20 cellular contexts compared by ENCODE assay signal in genomic region chrX:121455890-121456289, GRCh38.
DNase-seq lines count a peak whose midpoint lies in the region; ATAC-seq and TF ChIP-seq lines count a peak whose summit lies in the region.
"Had no signal": no experiment of that assay in that cellular context is flagged by ENCODE, and none has a peak within 500 bp of the region (broad histone marks: within the 10 kb centered on the region; RNA-seq: fewer than 3 reads in every experiment).

No MANE protein-coding gene starts in this region.

- intact Hi-C loops in OCI-LY7 (cut with micrococcal nuclease; ENCODE audit: unreplicated experiment), result loop anchor here (10.0 kb wide), 1 partner anchor 111 kb away; no protein-coding TSS in a partner anchor

- no peaks in the 10 kb centered on the region for H3K36me3 ChIP-seq in OCI-LY7 (ENCODE audit: insufficient read depth, low read length)

- BruUV-seq in OCI-LY7 (replicated peaks; lab: Mats Ljungman, UMichigan), result no TSS peak

- H4K20me1 ChIP-seq in OCI-LY7 (ENCODE audit: insufficient read depth, low read length), result no peaks in the 10 kb centered on the region

- peak overlapping the region; percentile 81 for H3K4me2 ChIP-seq in OCI-LY7 (ENCODE audit: low read length)
- H3K4me2 ChIP-seq: hepatocyte had no signal

- H3K27ac ChIP-seq in OCI-LY7 (ENCODE audit: low read depth, low read length, poor library complexity, severe bottlenecking), result peak overlapping the region; percentile 83
- H3K27ac ChIP-seq: hepatocyte had no signal

- CTCF ChIA-PET in OCI-LY7 (lab: Charles Lee; ENCODE audit: unreplicated experiment), result no interaction called here

- H3K9me3 ChIP-seq in OCI-LY7 (ENCODE audit: low read length), result no peaks in the 10 kb centered on the region

- H3K4me1 ChIP-seq in OCI-LY7 (ENCODE audit: insufficient read depth, low read length, poor library complexity, severe bottlenecking), result peaks cover 35% of the 10 kb centered on the region

- no peaks in the 10 kb centered on the region for H3K79me2 ChIP-seq in OCI-LY7 (ENCODE audit: insufficient read depth, low read depth, low read length)
- H3K79me2 ChIP-seq: hepatocyte had no signal

- no peaks in the 10 kb centered on the region for H3K9me2 ChIP-seq in OCI-LY7 (ENCODE audit: insufficient read depth, low read length)

- ATAC-seq in GM18498 (IDR thresholded peaks at IDR 0.05; ENCODE audit: unreplicated experiment) (peak; percentile 61), GM19452 (IDR thresholded peaks at IDR 0.05; ENCODE audit: unreplicated experiment) (peak; percentile 72), HG03060 (IDR thresholded peaks at IDR 0.05; ENCODE audit: low read depth, unreplicated experiment) (peak; percentile 36), GM19324 (IDR thresholded peaks at IDR 0.05; ENCODE audit: low FRiP score, unreplicated experiment) (no peak)
- ATAC-seq: activated CD8-positive, alpha-beta memory T cell treated with anti-CD3 and anti-CD28 coated beads, Interleukin-2, amount 10 ng/mL, durations not matched to agents 7 days and 5 days; HCT116; right cardiac atrium; T-helper 17 cell had no signal

- H2AFZ ChIP-seq in OCI-LY7 (ENCODE audit: low read length), result peak overlapping the region; percentile 95; the same call in 1 of the 2 replicates
- H2AFZ ChIP-seq: hepatocyte had no signal

- POLR2A ChIA-PET in OCI-LY7 (lab: Charles Lee), result no interaction called here

- H3K4me3 ChIP-seq in OCI-LY7 (ENCODE audit: low read depth, low read length, poor library complexity, severe bottlenecking), result peak overlapping the region; percentile 57
- H3K4me3 ChIP-seq: hepatocyte had no signal

- no peak for TF ChIP-seq CTCF in OCI-LY7 (conservative IDR thresholded peaks at IDR 0.05; ENCODE audit: low read length)

- DNase-seq in OCI-LY7 (ENCODE audit: low spot score), result peak; percentile 33
- DNase-seq in activated CD4-positive, CD25-positive, alpha-beta regulatory T cell (lab: John Stamatoyannopoulos, UW), result no peak
- DNase-seq in activated CD4-positive, alpha-beta T cell treated with anti-CD3 and anti-CD28 coated beads for 4 hours, result no peak
- no peak for DNase-seq in DMS79 treated with DMSO at 0.1 percent for 48 hours (lab: John Stamatoyannopoulos, UW)
- DNase-seq: activated CD8-positive, alpha-beta memory T cell treated with anti-CD3 and anti-CD28 coated beads, Interleukin-2, amount 10 ng/mL, durations not matched to agents 7 days and 5 days; activated effector memory CD4-positive, alpha-beta T cell treated with Interleukin-2 at 50 U/mL for 16 hours; amygdala; CD8-positive, alpha-beta memory T cell; cerebellar nuclear complex; Kasumi-1; midbrain; NCI-H1417; right cardiac atrium; T-helper 17 cell had no signal
